1 cellular context compared by ENCODE assay signal in genomic region chr1:11807087-11807486, GRCh38.
TF ChIP-seq lines count a peak whose summit lies in the region.

No MANE protein-coding gene starts in this region.

TF ChIP-seq in K562, 482 proteins besides CTCF, POLR2A, EP300 and RAD21:
- TF ChIP-seq ZBED1 (IDR thresholded peaks at IDR 0.05) (no peak), NR2C2 (CRISPR knock-in tag; IDR thresholded peaks at IDR 0.05) (no peak), NR2C2 (tag; IDR thresholded peaks at IDR 0.05) (0 out of 2 replicates have a peak, but pooled peaks have one; percentile 8), CREM (IDR thresholded peaks at IDR 0.05; ENCODE audit: low read depth) (no peak), ZC3H8 (IDR thresholded peaks at IDR 0.05) (no peak), ZNF165 (CRISPR knock-in tag; IDR thresholded peaks at IDR 0.05; ENCODE audit: borderline replicate concordance) (no peak), EHMT2 (IDR thresholded peaks at IDR 0.05) (no peak), ZBTB9 (CRISPR knock-in tag; IDR thresholded peaks at IDR 0.05) (no peak), ZNF408 (CRISPR knock-in tag; IDR thresholded peaks at IDR 0.05; ENCODE audit: low read depth) (no peak), KAT7 (CRISPR knock-in tag; IDR thresholded peaks at IDR 0.05; ENCODE audit: borderline replicate concordance) (peak; percentile 20; the same call in 1 of the 2 replicates), CHD2 (IDR thresholded peaks at IDR 0.05; ENCODE audit: low read depth, low read length) (no peak), NFIC (IDR thresholded peaks at IDR 0.05) (no peak), LCOR (CRISPR knock-in tag; IDR thresholded peaks at IDR 0.05) (no peak), TAL1 (IDR thresholded peaks at IDR 0.05) (no peak), RUNX1 (IDR thresholded peaks at IDR 0.05; ENCODE audit: low read depth) (no peak), RBM17 (IDR thresholded peaks at IDR 0.05; ENCODE audit: borderline replicate concordance, low read depth, low read length) (no peak), MITF (IDR thresholded peaks at IDR 0.05) (no peak), PML (IDR thresholded peaks at IDR 0.05; ENCODE audit: low read length) (0 out of 2 replicates have a peak, but pooled peaks have one; percentile 5), TGIF2 (CRISPR knock-in tag; IDR thresholded peaks at IDR 0.05) (no peak), HMG20A (CRISPR knock-in tag; conservative IDR thresholded peaks at IDR 0.05) (no peak), PHF8 (IDR thresholded peaks at IDR 0.05; ENCODE audit: borderline replicate concordance, low read length) (no peak), ZNF407 (IDR thresholded peaks at IDR 0.05; ENCODE audit: low read depth) (no peak), KDM1A (IDR thresholded peaks at IDR 0.05) (no peak), DACH1 (IDR thresholded peaks at IDR 0.05; ENCODE audit: partially characterized antibody) (peak; percentile 20), RBM22 (IDR thresholded peaks at IDR 0.05; ENCODE audit: low read depth, low read length, poor library complexity, severe bottlenecking) (no peak), NR2F6 (CRISPR knock-in tag; IDR thresholded peaks at IDR 0.05) (no peak), ZNF143 (CRISPR knock-in tag; IDR thresholded peaks at IDR 0.05) (no peak), FOXK2 (conservative IDR thresholded peaks at IDR 0.05 in 1 of 2, IDR thresholded peaks at IDR 0.05 in 1 of 2; ENCODE audit: low read depth in 2 of 2) (no peak), ATF4 (CRISPR knock-in tag; IDR thresholded peaks at IDR 0.05) (no peak), PTTG1 (tag; IDR thresholded peaks at IDR 0.05; ENCODE audit: low read depth) (0 out of 2 replicates have a peak, but pooled peaks have one; percentile 8), MYBL2 (IDR thresholded peaks at IDR 0.05; ENCODE audit: low read depth) (no peak), MYBL2 (CRISPR knock-in tag; IDR thresholded peaks at IDR 0.05; ENCODE audit: borderline replicate concordance) (no peak), ZNF518B (CRISPR knock-in tag; IDR thresholded peaks at IDR 0.05) (no peak), PCBP2 (IDR thresholded peaks at IDR 0.05; ENCODE audit: low read depth, low read length, poor library complexity, severe bottlenecking) (no peak), GTF2F1 (IDR thresholded peaks at IDR 0.05; ENCODE audit: low read depth, low read length) (no peak)
